23 cellular contexts compared by ENCODE assay signal in genomic region chr4:79906306-79906705, GRCh38.
"Had no signal": no experiment of that assay in that cellular context is flagged by ENCODE, and none has a peak within 500 bp of the region (broad histone marks: within the 10 kb centered on the region; RNA-seq: fewer than 3 reads in every experiment).

No MANE protein-coding gene starts in this region.

- H3K27me3 Mint-ChIP-seq: activated CD8-positive, alpha-beta T cell treated with anti-CD3 and anti-CD28 coated beads for 36 hours; activated naive CD8-positive, alpha-beta T cell treated with anti-CD3 and anti-CD28 coated beads, Interleukin-2, amount 10 ng/mL, durations not matched to agents 7 days and 5 days had no signal

- H3K27me3 ChIP-seq: adrenal gland had no signal

- H3K4me3 ChIP-seq: adrenal gland had no signal

- H3K9me3 Mint-ChIP-seq: activated CD8-positive, alpha-beta T cell treated with anti-CD3 and anti-CD28 coated beads for 36 hours; activated T-cell treated with anti-CD3 and anti-CD28 coated beads, Interleukin-2, amount 50 U/mL, for 72 hours; activated T-helper 2 cell treated with anti-CD3 and anti-CD28 coated beads, Interferon-gamma antibody, Interleukin-2, Interleukin-4, amounts not matched to agents 10 μg/mL and 5 μg/mL and 100 μg/mL, durations not matched to agents 14 hours and 24 hours and 36 hours had no signal

- DNase-seq: activated CD4-positive, alpha-beta T cell treated with anti-CD3 and anti-CD28 coated beads, Interleukin-2, amount 50 U/mL, for 1 hour; activated CD4-positive, CD25-positive, alpha-beta regulatory T cell; activated CD8-positive, alpha-beta memory T cell treated with anti-CD3 and anti-CD28 coated beads, Interleukin-2, amount 50 U/mL, for 4 hours; activated CD8-positive, alpha-beta T cell treated with anti-CD3 and anti-CD28 coated beads for 36 hours; activated gamma-delta T cell treated with Interleukin-2 at 50 U/mL for 16 hours; activated naive CD4-positive, alpha-beta T cell treated with anti-CD3 and anti-CD28 coated beads, Interleukin-2, amount 50 U/mL, for 16 hours; activated naive CD8-positive, alpha-beta T cell treated with anti-CD3 and anti-CD28 coated beads, Interleukin-2, amount 10 ng/mL, durations not matched to agents 7 days and 5 days; activated T-cell treated with anti-CD3 and anti-CD28 coated beads, Interleukin-2, amount 50 U/mL, for 72 hours; adrenal gland; anterior cingulate cortex; Karpas-422; MM.1S; NCI-H1105; NCI-H1436; NCI-H1694 treated with DMSO at 0.1 percent for 48 hours; NCI-H2081; NCI-H510A treated with DMSO at 0.1 percent for 48 hours; NCI-H69; NK-92 treated with Interleukin-12 subunit alpha and Interleukin-12 subunit beta, amount 100 ng/mL, for 24 hours; PC-3; SHP77 treated with DMSO at 0.1 percent for 48 hours; T1000 had no signal

- H3K9me3 ChIP-seq: adrenal gland had no signal

- H3K4me3 Mint-ChIP-seq: activated CD8-positive, alpha-beta T cell treated with anti-CD3 and anti-CD28 coated beads for 36 hours; activated naive CD8-positive, alpha-beta T cell treated with anti-CD3 and anti-CD28 coated beads, Interleukin-2, amount 10 ng/mL, durations not matched to agents 7 days and 5 days; activated T-cell treated with anti-CD3 and anti-CD28 coated beads, Interleukin-2, amount 50 U/mL, for 72 hours had no signal

- ATAC-seq: activated CD8-positive, alpha-beta T cell treated with anti-CD3 and anti-CD28 coated beads for 36 hours; activated T-cell treated with anti-CD3 and anti-CD28 coated beads, Interleukin-2, amount 50 U/mL, for 72 hours; PC-3 had no signal

- H3K27ac ChIP-seq: adrenal gland had no signal

- H3K4me1 ChIP-seq: adrenal gland had no signal

- H3K27ac Mint-ChIP-seq: activated CD8-positive, alpha-beta T cell treated with anti-CD3 and anti-CD28 coated beads for 36 hours; activated naive CD8-positive, alpha-beta T cell treated with anti-CD3 and anti-CD28 coated beads, Interleukin-2, amount 10 ng/mL, durations not matched to agents 7 days and 5 days; activated T-cell treated with anti-CD3 and anti-CD28 coated beads, Interleukin-2, amount 50 U/mL, for 72 hours; activated T-helper 2 cell treated with anti-CD3 and anti-CD28 coated beads, Interferon-gamma antibody, Interleukin-2, Interleukin-4, amounts not matched to agents 10 μg/mL and 5 μg/mL and 100 μg/mL, durations not matched to agents 14 hours and 24 hours and 36 hours had no signal
